24 cellular contexts compared by ENCODE assay signal in the genomic region with DNA sequence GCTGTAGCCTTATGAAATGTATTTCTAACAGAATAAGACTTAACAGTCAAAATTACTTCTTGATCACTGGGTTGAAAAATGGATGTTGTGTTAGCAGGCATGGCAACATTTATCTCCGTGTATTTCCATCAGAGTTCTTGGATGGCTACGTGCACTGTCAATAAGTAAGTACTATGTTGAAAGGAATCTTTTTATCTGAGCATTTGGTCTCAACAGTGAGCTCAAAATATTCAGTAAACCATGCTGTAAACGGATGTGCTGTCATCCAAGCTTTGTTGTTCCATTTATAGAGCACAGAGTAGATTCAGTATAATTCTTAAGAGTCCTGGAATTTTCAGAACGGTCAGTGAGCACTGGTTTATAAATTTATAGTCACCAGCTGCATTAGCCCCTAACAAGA. TPM values are rescaled to one million over a fixed set of nuclear protein-coding genes. Genes with fewer than 3 reads are reported as not detected.
A peak's percentile ranks its signal among the peaks of the same experiment; 100 is the strongest.
DNase-seq lines count a peak whose midpoint lies in the region; ATAC-seq and TF ChIP-seq lines count a peak whose summit lies in the region.
"Had no signal": no experiment of that assay in that cellular context is flagged by ENCODE, and none has a peak within 500 bp of the region (broad histone marks: within the 10 kb centered on the region; RNA-seq: fewer than 3 reads in every experiment).

No MANE protein-coding gene starts in this region.

- H3K27ac Mint-ChIP-seq in activated naive CD4-positive, alpha-beta T cell treated with anti-CD3 and anti-CD28 coated beads, Interleukin-2, amount 50 U/mL, for 24 hours, result no peak overlapping the region
- no peak overlapping the region for H3K27ac Mint-ChIP-seq in activated naive CD4-positive, alpha-beta T cell treated with anti-CD3 and anti-CD28 coated beads, Interleukin-2, amount 10 ng/mL, durations not matched to agents 7 days and 5 days
- H3K27ac Mint-ChIP-seq in activated T-helper 17 cell treated with anti-CD3 and anti-CD28 coated beads, Interleukin-2, amount 50 U/mL, for 72 hours, result no peak overlapping the region
- peak overlapping the region; percentile 85 for H3K27ac Mint-ChIP-seq in memory B cell
- H3K27ac Mint-ChIP-seq: activated CD4-positive, alpha-beta T cell treated with anti-CD3 and anti-CD28 coated beads, Interleukin-2, amount 10 ng/mL, durations not matched to agents 24 days and 14 days; activated T-cell treated with anti-CD3 and anti-CD28 coated beads, Interleukin-2, amount 50 U/mL, for 24 hours; T-helper 2 cell treated with Interferon-gamma antibody and Interleukin-4, amounts not matched to agents 5 μg/mL and 100 μg/mL, for 36 hours had no signal

- H3K9ac ChIP-seq in smooth muscle cell (ENCODE audit: low read depth), result no peak overlapping the region

- TF ChIP-seq CTCF in smooth muscle cell (IDR thresholded peaks at IDR 0.05; ENCODE audit: borderline replicate concordance, insufficient read depth, poor library complexity, severe bottlenecking) (no peak), tibial artery (IDR thresholded peaks at IDR 0.05) (no peak)

- H3K36me3 Mint-ChIP-seq in activated naive CD4-positive, alpha-beta T cell treated with anti-CD3 and anti-CD28 coated beads, Interleukin-2, amount 50 U/mL, for 24 hours, result peaks cover 38% of the 10 kb centered on the region
- peaks cover 60% of the 10 kb centered on the region for H3K36me3 Mint-ChIP-seq in activated naive CD4-positive, alpha-beta T cell treated with anti-CD3 and anti-CD28 coated beads, Interleukin-2, amount 10 ng/mL, durations not matched to agents 7 days and 5 days
- peaks cover 72% of the 10 kb centered on the region for H3K36me3 Mint-ChIP-seq in activated T-helper 17 cell treated with anti-CD3 and anti-CD28 coated beads, Interleukin-2, amount 50 U/mL, for 72 hours (ENCODE audit: low read depth)
- peaks cover 27% of the 10 kb centered on the region for H3K36me3 Mint-ChIP-seq in memory B cell

- 35% methylated on average over 4 of the region's 4 CpGs for WGBS in smooth muscle cell (ENCODE audit: low lambda C conversion rate)

- H3K4me2 ChIP-seq in smooth muscle cell, result peak overlapping the region; percentile 42

- H3F3A ChIP-seq in smooth muscle cell (ENCODE audit: low read depth), result peaks cover 5% of the 10 kb centered on the region

- DNase-seq in activated naive CD4-positive, alpha-beta T cell treated with anti-CD3 and anti-CD28 coated beads, Interleukin-2, amount 10 ng/mL, durations not matched to agents 7 days and 5 days, result no peak
- DNase-seq in memory B cell (ENCODE audit: low spot score in 2 of 2), result no peak
- no peak for DNase-seq in smooth muscle cell (lab: John Stamatoyannopoulos, UW; ENCODE audit: unreplicated experiment)
- no peak for DNase-seq in NAMALWA (ENCODE audit: low spot score)
- no peak for DNase-seq in tibial artery
- DNase-seq in central memory CD4-positive, alpha-beta T cell, result no peak
- DNase-seq: activated CD4-positive, alpha-beta T cell treated with anti-CD3 and anti-CD28 coated beads, Interleukin-2, amount 10 ng/mL, durations not matched to agents 24 days and 14 days; activated T-cell treated with anti-CD3 and anti-CD28 coated beads, Interleukin-2, amount 50 U/mL, for 24 hours; amygdala; CD4-positive, CD25-positive, alpha-beta regulatory T cell; colonic mucosa; effector CD8-positive, alpha-beta T cell; GOT3; NCI-H146; nucleus accumbens; stimulated activated CD4-positive, alpha-beta T cell treated with anti-CD3 and anti-CD28 coated beads, Interleukin-2, amount 100 ng/mL, for 48 hours; testis had no signal

- peak overlapping the region; percentile 24 for H3K4me3 Mint-ChIP-seq in activated naive CD4-positive, alpha-beta T cell treated with anti-CD3 and anti-CD28 coated beads, Interleukin-2, amount 50 U/mL, for 24 hours
- no peak overlapping the region for H3K4me3 Mint-ChIP-seq in activated naive CD4-positive, alpha-beta T cell treated with anti-CD3 and anti-CD28 coated beads, Interleukin-2, amount 10 ng/mL, durations not matched to agents 7 days and 5 days
- H3K4me3 Mint-ChIP-seq in activated T-helper 17 cell treated with anti-CD3 and anti-CD28 coated beads, Interleukin-2, amount 50 U/mL, for 72 hours, result peak overlapping the region; percentile 2
- H3K4me3 Mint-ChIP-seq in memory B cell, result no peak overlapping the region
- H3K4me3 Mint-ChIP-seq: activated CD4-positive, alpha-beta T cell treated with anti-CD3 and anti-CD28 coated beads, Interleukin-2, amount 10 ng/mL, durations not matched to agents 24 days and 14 days; activated T-cell treated with anti-CD3 and anti-CD28 coated beads, Interleukin-2, amount 50 U/mL, for 24 hours; T-helper 2 cell treated with Interferon-gamma antibody and Interleukin-4, amounts not matched to agents 5 μg/mL and 100 μg/mL, for 36 hours had no signal

- peaks cover 93% of the 10 kb centered on the region for H3K4me1 Mint-ChIP-seq in activated naive CD4-positive, alpha-beta T cell treated with anti-CD3 and anti-CD28 coated beads, Interleukin-2, amount 50 U/mL, for 24 hours
- peaks cover 54% of the 10 kb centered on the region for H3K4me1 Mint-ChIP-seq in activated naive CD4-positive, alpha-beta T cell treated with anti-CD3 and anti-CD28 coated beads, Interleukin-2, amount 10 ng/mL, durations not matched to agents 7 days and 5 days
- peaks cover 58% of the 10 kb centered on the region for H3K4me1 Mint-ChIP-seq in activated T-helper 17 cell treated with anti-CD3 and anti-CD28 coated beads, Interleukin-2, amount 50 U/mL, for 72 hours
- peaks cover 49% of the 10 kb centered on the region for H3K4me1 Mint-ChIP-seq in memory B cell

- H3K9me3 ChIP-seq in smooth muscle cell (replicated peaks; ENCODE audit: low read depth), result no peaks in the 10 kb centered on the region
- H3K9me3 ChIP-seq in tibial artery, result no peaks in the 10 kb centered on the region
- H3K9me3 ChIP-seq: breast epithelium, colonic mucosa, testis, vagina had no signal

- peaks cover 91% of the 10 kb centered on the region for H3K79me2 ChIP-seq in smooth muscle cell (ENCODE audit: low read depth)

- H3K9me3 Mint-ChIP-seq in activated naive CD4-positive, alpha-beta T cell treated with anti-CD3 and anti-CD28 coated beads, Interleukin-2, amount 50 U/mL, for 24 hours, result peaks cover 3% of the 10 kb centered on the region
- H3K9me3 Mint-ChIP-seq in activated naive CD4-positive, alpha-beta T cell treated with anti-CD3 and anti-CD28 coated beads, Interleukin-2, amount 10 ng/mL, durations not matched to agents 7 days and 5 days, result peaks cover 11% of the 10 kb centered on the region
- peaks cover 4% of the 10 kb centered on the region for H3K9me3 Mint-ChIP-seq in activated T-helper 17 cell treated with anti-CD3 and anti-CD28 coated beads, Interleukin-2, amount 50 U/mL, for 72 hours
- peaks cover 1% of the 10 kb centered on the region for H3K9me3 Mint-ChIP-seq in memory B cell

- H3K4me3 ChIP-seq in smooth muscle cell (no peak overlapping the region), tibial artery (no peak overlapping the region)
- H3K4me3 ChIP-seq: breast epithelium, colonic mucosa, testis, vagina had no signal

- H2AFZ ChIP-seq in smooth muscle cell (ENCODE audit: low read depth), result no peak overlapping the region

- no peaks in the 10 kb centered on the region for H3K27me3 Mint-ChIP-seq in activated naive CD4-positive, alpha-beta T cell treated with anti-CD3 and anti-CD28 coated beads, Interleukin-2, amount 50 U/mL, for 24 hours
- no peaks in the 10 kb centered on the region for H3K27me3 Mint-ChIP-seq in activated naive CD4-positive, alpha-beta T cell treated with anti-CD3 and anti-CD28 coated beads, Interleukin-2, amount 10 ng/mL, durations not matched to agents 7 days and 5 days
- no peaks in the 10 kb centered on the region for H3K27me3 Mint-ChIP-seq in activated T-helper 17 cell treated with anti-CD3 and anti-CD28 coated beads, Interleukin-2, amount 50 U/mL, for 72 hours
- no peaks in the 10 kb centered on the region for H3K27me3 Mint-ChIP-seq in memory B cell
- H3K27me3 Mint-ChIP-seq: activated CD4-positive, alpha-beta T cell treated with anti-CD3 and anti-CD28 coated beads, Interleukin-2, amount 10 ng/mL, durations not matched to agents 24 days and 14 days; activated T-cell treated with anti-CD3 and anti-CD28 coated beads, Interleukin-2, amount 50 U/mL, for 24 hours; CD4-positive, CD25-positive, alpha-beta regulatory T cell had no signal

- no peak for ATAC-seq in activated T-helper 17 cell treated with anti-CD3 and anti-CD28 coated beads, Interleukin-2, amount 50 U/mL, for 72 hours (replicated peaks)
- ATAC-seq in memory B cell (ENCODE audit: low read depth), result no peak

- H3K27me3 ChIP-seq in smooth muscle cell (ENCODE audit: low read depth) (no peaks in the 10 kb centered on the region), tibial artery (no peaks in the 10 kb centered on the region)
- H3K27me3 ChIP-seq: breast epithelium, colonic mucosa, testis, vagina had no signal

- H3K27ac ChIP-seq in smooth muscle cell (ENCODE audit: low read depth) (peak overlapping the region; percentile 12), tibial artery (no peak overlapping the region)
- H3K27ac ChIP-seq: 22Rv1, breast epithelium, colonic mucosa, epithelial cell of prostate, testis, vagina had no signal

- H3K4me1 ChIP-seq in smooth muscle cell (ENCODE audit: low read depth) (no peaks in the 10 kb centered on the region), tibial artery (peaks cover 0 to 96% (median 19%) of the 10 kb centered on the region in 4 donors)
- H3K4me1 ChIP-seq: colonic mucosa, testis had no signal

- no peaks in the 10 kb centered on the region for H3K36me3 ChIP-seq in smooth muscle cell (ENCODE audit: low read depth)
- peaks cover 0 to 6% (median 0%) of the 10 kb centered on the region in 3 donors for H3K36me3 ChIP-seq in tibial artery
- H3K36me3 ChIP-seq: breast epithelium, colonic mucosa had no signal

- CTCF ChIA-PET in activated naive CD4-positive, alpha-beta T cell treated with anti-CD3 and anti-CD28 coated beads, Interleukin-2, amount 10 ng/mL, durations not matched to agents 7 days and 5 days (lab: Charles Lee), result no interaction called here

- H4K20me1 ChIP-seq in smooth muscle cell (ENCODE audit: low read depth), result peaks cover 98% of the 10 kb centered on the region

- intact Hi-C loops in tibial artery (cut with DNase I; ENCODE audit: low total_unique reads), result no loop called here

RNA-seq across cellular contexts. Expression of a gene that starts 15.5 kb away (rescaled TPM):
- 100 to 1,000 TPM; 108 to 116 TPM for total RNA-seq in activated T-helper 17 cell treated with anti-CD3 and anti-CD28 coated beads, Interleukin-2, amount 50 U/mL, for 72 hours
- total RNA-seq in smooth muscle cell, result 99.5 and 112 TPM in 2 replicates
- polyA plus RNA-seq in smooth muscle cell, result 33.2 and 54.2 TPM in 2 replicates

Comparison
In these comparisons a context has a peak if more than half of its experiments do, and no peak if none do; other contexts are left out.
1. H3K4me3 Mint-ChIP-seq: peak in activated naive CD4-positive, alpha-beta T cell treated with anti-CD3 and anti-CD28 coated beads, Interleukin-2, amount 50 U/mL, for 24 hours (single experiment) and activated T-helper 17 cell treated with anti-CD3 and anti-CD28 coated beads, Interleukin-2, amount 50 U/mL, for 72 hours (single experiment); none in activated naive CD4-positive, alpha-beta T cell treated with anti-CD3 and anti-CD28 coated beads, Interleukin-2, amount 10 ng/mL, durations not matched to agents 7 days and 5 days (single experiment) and memory B cell (single experiment).